ENCODE assay signal across 12 cellular contexts in the genomic region with DNA sequence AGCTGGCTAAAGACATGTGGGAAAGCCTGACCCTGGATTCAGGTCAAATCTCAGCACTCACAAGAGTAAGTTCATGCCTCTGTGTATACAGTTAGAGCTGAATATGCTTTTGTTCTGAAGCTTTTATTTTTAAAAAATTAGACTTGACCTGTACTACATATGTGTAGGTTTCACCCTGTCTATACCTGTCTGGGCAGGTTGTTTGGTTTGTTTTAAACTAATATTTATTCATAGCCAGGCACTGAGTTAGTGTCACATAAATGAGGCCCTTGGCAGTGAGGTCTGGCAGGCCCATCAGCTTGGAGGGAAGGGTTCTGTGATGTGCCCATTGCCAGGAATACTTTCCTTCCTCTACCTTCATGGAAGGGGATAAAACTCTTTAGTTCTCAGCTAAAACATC. TPM values are rescaled to one million over a fixed set of nuclear protein-coding genes. Genes with fewer than 3 reads are reported as not detected.
DNase-seq lines count a peak whose midpoint lies in the region; ATAC-seq and TF ChIP-seq lines count a peak whose summit lies in the region.
"Had no signal": no experiment of that assay in that cellular context is flagged by ENCODE, and none has a peak within 500 bp of the region (broad histone marks: within the 10 kb centered on the region; RNA-seq: fewer than 3 reads in every experiment).

No MANE protein-coding gene starts in this region.

- no peaks in the 10 kb centered on the region for H3K27me3 Mint-ChIP-seq in naive B cell
- H3K27me3 Mint-ChIP-seq: IgD-negative memory B cell had no signal

- H3K27ac Mint-ChIP-seq in naive B cell: peak overlapping the region in 2 of 6 donors; percentile 52 to 81

- in situ Hi-C loops in T47D (cut with HindIII; ENCODE audit: low pct_unique_long_range_greater_than_20kb, low sequenced_read_pairs): no loop called here
- in situ Hi-C loops in G401 (cut with HindIII; ENCODE audit: low sequenced_read_pairs): no loop called here

- peak; percentile 7 for DNase-seq in COLO668 (lab: John Stamatoyannopoulos, UW; ENCODE audit: unreplicated experiment)
- peak; percentile 62 to 66 for DNase-seq in T47D (ENCODE audit: low read depth in 1 of 2, low spot score in 1 of 2)
- DNase-seq in naive B cell: no peak
- DNase-seq in NCI-H526 treated with DMSO at 0.1 percent for 48 hours (lab: John Stamatoyannopoulos, UW): no peak
- no peak for DNase-seq in HT-29 (ENCODE audit: low spot score)
- DNase-seq in G401 (ENCODE audit: low spot score): no peak
- DNase-seq: activated CD4-positive, CD25-positive, alpha-beta regulatory T cell treated with anti-CD3 and anti-CD28 coated beads, Interleukin-2, amount 50 U/mL, for 72 hours; left lung had no signal

- TF ChIP-seq CTCF in 22Rv1 (IDR thresholded peaks at IDR 0.05): no peak

- H3K4me1 Mint-ChIP-seq in naive B cell: peaks cover 4 to 18% (median 16%) of the 10 kb centered on the region in 3 donors

- H3K27ac ChIP-seq in 22Rv1: peak overlapping the region; percentile 58
- H3K27ac ChIP-seq: left lung had no signal

- H3K9me3 Mint-ChIP-seq in naive B cell: no peaks in the 10 kb centered on the region
- H3K9me3 Mint-ChIP-seq: CD14-positive monocyte, IgD-negative memory B cell had no signal

- ATAC-seq in naive B cell (ENCODE audit: low read depth in 2 of 2) (no peak), GM21381 (IDR thresholded peaks at IDR 0.05; ENCODE audit: unreplicated experiment) (no peak)
- ATAC-seq: left lung had no signal

- no peaks in the 10 kb centered on the region for H3K36me3 Mint-ChIP-seq in naive B cell
- H3K36me3 Mint-ChIP-seq: IgD-negative memory B cell had no signal

- H3K4me3 Mint-ChIP-seq in naive B cell: peak overlapping the region in 5 of 8 donors; percentile 79 to 91 (median 83)

RNA-seq across cellular contexts. Expression of a gene that starts 1.9 kb away (rescaled TPM):
- 1 to 10 TPM; 3.1 to 5.3 (median 4.3) TPM for polyA plus RNA-seq in naive B cell (ENCODE audit: low read depth in 6 of 6)
- total RNA-seq in HT-29 (2014; rRNA removed; shearing (Covaris generic)): 10.2 and 16.0 TPM in 2 replicates
- not detected in 2 replicates for total RNA-seq in G401 (2014; rRNA removed; shearing (Covaris generic))

RNA-seq across cellular contexts. Expression of a gene that starts 31.9 kb away (rescaled TPM):
- under 1 TPM in 3 of 6 donors, not detected in 3; 0.06 to 0.17 (median 0.15) TPM for polyA plus RNA-seq in naive B cell (ENCODE audit: low read depth in 6 of 6)
- 1.4 and 3.6 TPM in 2 replicates for total RNA-seq in HT-29 (2014; rRNA removed; shearing (Covaris generic))
- total RNA-seq in G401 (2014; rRNA removed; shearing (Covaris generic)): 9.9 and 17.3 TPM in 2 replicates
- polyA plus RNA-seq: CD14-positive monocyte, IgD-negative memory B cell had no signal

RNA-seq across cellular contexts. Expression of a gene that starts 33.2 kb away (rescaled TPM):
- 100 to 1,000 TPM in 1 of 6 donors, 10 to 100 TPM in 5; 60.8 to 107 (median 72.6) TPM for polyA plus RNA-seq in naive B cell (ENCODE audit: low read depth in 6 of 6)
- 64.0 and 74.8 TPM in 2 replicates for total RNA-seq in HT-29 (2014; rRNA removed; shearing (Covaris generic))
- 484 and 486 TPM in 2 replicates for total RNA-seq in G401 (2014; rRNA removed; shearing (Covaris generic))

Comparison
In these comparisons a context has a peak if more than half of its experiments do, and no peak if none do; other contexts are left out.
1. DNase-seq: peak in COLO668 (single experiment) and T47D (2 of 2); none in naive B cell (single experiment), NCI-H526 treated with DMSO at 0.1 percent for 48 hours (single experiment), HT-29 (single experiment) and G401 (single experiment).
2. RNA of a gene that starts 1.9 kb away (total RNA-seq): 10.2 to 16.0 TPM in HT-29; not detected in G401; every median in the first group is over 10 times any median in the second.